Comparison of ENCODE assay signal across 1 cellular context in the genomic region with DNA sequence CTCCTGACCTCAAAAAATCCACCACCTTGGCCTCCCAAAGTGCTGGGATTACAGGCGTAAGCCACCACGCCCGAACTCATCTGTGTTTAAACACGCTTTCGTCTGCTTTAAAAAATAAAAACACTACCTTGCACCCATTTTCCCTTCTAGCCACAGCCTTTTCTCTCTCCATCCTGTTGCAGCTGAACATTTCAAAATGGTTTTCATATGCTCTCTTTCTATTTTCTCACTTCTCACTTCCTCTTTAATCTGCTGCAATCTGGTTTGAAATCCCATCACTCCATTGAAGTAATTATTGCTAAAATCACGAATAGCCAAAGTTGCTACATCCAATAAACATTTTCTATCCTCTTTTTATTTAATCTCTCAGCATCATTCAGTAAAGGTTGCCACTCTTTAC.
TF ChIP-seq lines count a peak whose summit lies in the region.

No MANE protein-coding gene starts in this region.

TF ChIP-seq in WTC11, 78 proteins besides CTCF, POLR2A, EP300 and RAD21 (continued from another document):
- TF ChIP-seq, protein P1, sequence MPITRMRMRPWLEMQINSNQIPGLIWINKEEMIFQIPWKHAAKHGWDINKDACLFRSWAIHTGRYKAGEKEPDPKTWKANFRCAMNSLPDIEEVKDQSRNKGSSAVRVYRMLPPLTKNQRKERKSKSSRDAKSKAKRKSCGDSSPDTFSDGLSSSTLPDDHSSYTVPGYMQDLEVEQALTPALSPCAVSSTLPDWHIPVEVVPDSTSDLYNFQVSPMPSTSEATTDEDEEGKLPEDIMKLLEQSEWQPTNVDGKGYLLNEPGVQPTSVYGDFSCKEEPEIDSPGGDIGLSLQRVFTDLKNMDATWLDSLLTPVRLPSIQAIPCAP (CRISPR knock-in tag; IDR thresholded peaks at IDR 0.05), result no peak
- TF ChIP-seq ZNF263 (CRISPR knock-in tag; IDR thresholded peaks at IDR 0.05; ENCODE audit: low read depth) (no peak), NFYB (CRISPR knock-in tag; conservative IDR thresholded peaks at IDR 0.05; ENCODE audit: low read depth) (no peak), ZNF532 (CRISPR knock-in tag; IDR thresholded peaks at IDR 0.05; ENCODE audit: borderline replicate concordance) (no peak), ZNF512 (CRISPR knock-in tag; IDR thresholded peaks at IDR 0.05; ENCODE audit: borderline replicate concordance) (no peak), RORB (CRISPR knock-in tag; IDR thresholded peaks at IDR 0.05) (no peak), ZNF317 (CRISPR knock-in tag; IDR thresholded peaks at IDR 0.05; ENCODE audit: borderline replicate concordance, low read depth) (no peak), ATF1 (CRISPR knock-in tag; IDR thresholded peaks at IDR 0.05) (no peak)
TF ChIP-seq in WTC11: peak in this region for 0.
